19 cellular contexts compared by ENCODE assay signal in genomic region chr3:103968131-103968530, GRCh38.
DNase-seq lines count a peak whose midpoint lies in the region; ATAC-seq and TF ChIP-seq lines count a peak whose summit lies in the region.
"Had no signal": no experiment of that assay in that cellular context is flagged by ENCODE, and none has a peak within 500 bp of the region (broad histone marks: within the 10 kb centered on the region; RNA-seq: fewer than 3 reads in every experiment).

No MANE protein-coding gene starts in this region.

- no peaks in the 10 kb centered on the region for H3K4me1 ChIP-seq in psoas muscle
- H3K4me1 ChIP-seq: adrenal gland, heart left ventricle had no signal

- DNase-seq in NCI-H524 treated with DMSO at 0.1 percent for 48 hours (lab: John Stamatoyannopoulos, UW) (no peak), psoas muscle (no peak)
- DNase-seq: activated CD8-positive, alpha-beta T cell treated with anti-CD3 and anti-CD28 coated beads, Interleukin-2, amount 10 ng/mL, durations not matched to agents 7 days and 5 days; adrenal gland; caudate nucleus; effector CD4-positive, alpha-beta T cell; heart left ventricle; NCI-H1436 treated with DMSO at 0.1 percent for 48 hours; NCI-H226; NK-92 treated with Interleukin-12 subunit alpha and Interleukin-12 subunit beta, amount 100 ng/mL, for 24 hours; ovary; stimulated activated CD4-positive, alpha-beta T cell treated with anti-CD3 and anti-CD28 coated beads, Interleukin-4, amount 100 ng/mL, for 24 hours; stimulated activated CD8-positive, alpha-beta memory T cell treated with anti-CD3 and anti-CD28 coated beads, Interleukin-4, amount 100 ng/mL, for 48 hours had no signal

- H3K36me3 ChIP-seq in psoas muscle (ENCODE audit: insufficient read depth in 1 of 2, low read depth in 1 of 2) = no peaks in the 10 kb centered on the region
- H3K36me3 ChIP-seq: adrenal gland, heart left ventricle, ovary had no signal

- H3K4me3 ChIP-seq in psoas muscle = no peak overlapping the region
- H3K4me3 ChIP-seq: adrenal gland, heart left ventricle, ovary had no signal

- no peak for TF ChIP-seq CTCF in psoas muscle (IDR thresholded peaks at IDR 0.05)

- intact Hi-C loops in psoas muscle (cut with DNase I) = no loop called here

- ATAC-seq in GM18873 (IDR thresholded peaks at IDR 0.05; ENCODE audit: low FRiP score, unreplicated experiment) (peak; percentile 55), GM21528 (IDR thresholded peaks at IDR 0.05; ENCODE audit: low FRiP score, unreplicated experiment) (peak; percentile 59), HG02981 (IDR thresholded peaks at IDR 0.05; ENCODE audit: unreplicated experiment) (peak; percentile 64), HG03521 (IDR thresholded peaks at IDR 0.05; ENCODE audit: unreplicated experiment) (peak; percentile 51), HG02885 (IDR thresholded peaks at IDR 0.05; ENCODE audit: poor library complexity, unreplicated experiment) (no peak), psoas muscle (no peak), HG03025 (IDR thresholded peaks at IDR 0.05; ENCODE audit: low FRiP score, unreplicated experiment) (no peak)
- ATAC-seq: activated CD8-positive, alpha-beta T cell treated with anti-CD3 and anti-CD28 coated beads, Interleukin-2, amount 10 ng/mL, durations not matched to agents 7 days and 5 days; heart left ventricle had no signal

- H3K9me3 ChIP-seq in psoas muscle = no peaks in the 10 kb centered on the region
- H3K9me3 ChIP-seq: adrenal gland, heart left ventricle, ovary had no signal

- H3K27ac ChIP-seq in psoas muscle = no peak overlapping the region
- H3K27ac ChIP-seq: adrenal gland, heart left ventricle, ovary had no signal

- 72 to 79% (median 77%) methylated on average over 2 of the region's 2 CpGs for WGBS in psoas muscle, 3 donors

- no peaks in the 10 kb centered on the region for H3K27me3 ChIP-seq in psoas muscle (ENCODE audit: insufficient read depth in 3 of 3, low read length in 2 of 3)
- H3K27me3 ChIP-seq: adrenal gland, heart left ventricle, ovary had no signal

Comparison
In these comparisons a context has a peak if more than half of its experiments do, and no peak if none do; other contexts are left out.
1. ATAC-seq: peak in GM18873 (single experiment), GM21528 (single experiment), HG02981 (single experiment) and HG03521 (single experiment); none in HG02885 (single experiment), psoas muscle (0 of 4) and HG03025 (single experiment).